Comparison of ENCODE assay signal across 1 cellular context in the genomic region with DNA sequence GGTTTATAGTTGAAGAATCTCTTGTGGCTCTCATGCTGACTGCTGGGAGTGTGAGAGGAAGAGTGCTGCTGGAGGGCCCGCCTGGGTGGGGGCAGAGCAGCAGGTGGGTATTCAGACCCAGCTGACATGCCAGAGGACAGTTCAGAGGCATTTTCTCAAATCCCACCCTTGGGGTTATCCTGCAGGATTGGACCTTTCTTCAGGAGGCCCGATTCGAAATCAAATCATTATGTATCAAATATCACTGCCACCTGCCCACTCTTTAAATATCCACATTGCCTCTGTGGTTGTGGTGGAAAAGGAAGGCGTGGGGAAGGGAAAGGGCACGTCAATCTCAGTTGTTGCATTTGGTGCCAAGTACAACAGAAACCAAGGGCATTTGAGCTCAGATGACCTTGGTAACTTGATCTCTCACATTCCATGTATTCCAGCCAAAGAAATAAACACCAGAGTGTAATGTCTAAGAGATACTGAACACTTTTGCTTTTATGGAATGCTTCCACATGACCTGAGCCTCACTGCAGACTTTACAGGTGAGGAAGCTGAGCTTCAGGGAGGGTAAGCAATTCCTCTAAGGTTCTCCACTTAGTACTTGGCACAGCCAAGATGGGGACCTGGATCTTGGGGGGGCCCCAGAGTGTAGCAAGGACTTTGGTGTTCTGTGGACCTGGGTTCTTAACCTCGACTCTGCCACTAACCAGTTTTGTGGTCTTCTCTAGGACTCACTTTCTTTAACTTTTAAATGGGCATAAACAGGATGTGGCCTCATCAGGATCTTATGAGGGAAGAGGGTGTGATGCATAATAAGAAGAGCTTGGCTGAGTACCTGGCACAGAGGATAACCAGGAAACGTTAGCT.
A peak's percentile ranks its signal among the peaks of the same experiment; 100 is the strongest.
TF ChIP-seq lines count a peak whose summit lies in the region.

No MANE protein-coding gene starts in this region.

TF ChIP-seq in HepG2, 621 proteins besides CTCF, POLR2A, EP300 and RAD21 (continued from another document):
- TF ChIP-seq, protein P1, sequence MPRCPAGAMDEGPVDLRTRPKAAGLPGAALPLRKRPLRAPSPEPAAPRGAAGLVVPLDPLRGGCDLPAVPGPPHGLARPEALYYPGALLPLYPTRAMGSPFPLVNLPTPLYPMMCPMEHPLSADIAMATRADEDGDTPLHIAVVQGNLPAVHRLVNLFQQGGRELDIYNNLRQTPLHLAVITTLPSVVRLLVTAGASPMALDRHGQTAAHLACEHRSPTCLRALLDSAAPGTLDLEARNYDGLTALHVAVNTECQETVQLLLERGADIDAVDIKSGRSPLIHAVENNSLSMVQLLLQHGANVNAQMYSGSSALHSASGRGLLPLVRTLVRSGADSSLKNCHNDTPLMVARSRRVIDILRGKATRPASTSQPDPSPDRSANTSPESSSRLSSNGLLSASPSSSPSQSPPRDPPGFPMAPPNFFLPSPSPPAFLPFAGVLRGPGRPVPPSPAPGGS (CRISPR knock-in tag; IDR thresholded peaks at IDR 0.05) = no peak
- TF ChIP-seq MIER3 (CRISPR knock-in tag; IDR thresholded peaks at IDR 0.05; ENCODE audit: borderline replicate concordance) (0 out of 2 replicates have a peak, but pooled peaks have one; percentile 58), ZNF431 (CRISPR knock-in tag; IDR thresholded peaks at IDR 0.05; ENCODE audit: borderline replicate concordance, low read depth) (no peak), ZNF12 (CRISPR knock-in tag; IDR thresholded peaks at IDR 0.05) (no peak), MIXL1 (CRISPR knock-in tag; IDR thresholded peaks at IDR 0.05) (no peak; the same call in 1 of the 2 replicates), ZNF460 (CRISPR knock-in tag; IDR thresholded peaks at IDR 0.05; ENCODE audit: borderline replicate concordance) (no peak), RARA (CRISPR knock-in tag; IDR thresholded peaks at IDR 0.05) (peak; percentile 71), ZNF256 (CRISPR knock-in tag; conservative IDR thresholded peaks at IDR 0.05) (no peak), HMG20A (CRISPR knock-in tag; IDR thresholded peaks at IDR 0.05; ENCODE audit: borderline replicate concordance) (peak; percentile 97), TAF1 (CRISPR knock-in tag; IDR thresholded peaks at IDR 0.05) (no peak), SALL1 (CRISPR knock-in tag; IDR thresholded peaks at IDR 0.05) (peak; percentile 82), DPF2 (CRISPR knock-in tag; IDR thresholded peaks at IDR 0.05; ENCODE audit: borderline replicate concordance, low read depth) (peak; percentile 45; the same call in 1 of the 2 replicates), PTBP1 (IDR thresholded peaks at IDR 0.05; ENCODE audit: low read depth, low read length, poor library complexity, severe bottlenecking) (no peak), NPAS2 (CRISPR knock-in tag; IDR thresholded peaks at IDR 0.05; ENCODE audit: borderline replicate concordance) (no peak), REL (CRISPR knock-in tag; conservative IDR thresholded peaks at IDR 0.05) (no peak), RXRB (CRISPR knock-in tag; IDR thresholded peaks at IDR 0.05; ENCODE audit: borderline replicate concordance) (peak; percentile 86)
- TF ChIP-seq, protein P2, sequence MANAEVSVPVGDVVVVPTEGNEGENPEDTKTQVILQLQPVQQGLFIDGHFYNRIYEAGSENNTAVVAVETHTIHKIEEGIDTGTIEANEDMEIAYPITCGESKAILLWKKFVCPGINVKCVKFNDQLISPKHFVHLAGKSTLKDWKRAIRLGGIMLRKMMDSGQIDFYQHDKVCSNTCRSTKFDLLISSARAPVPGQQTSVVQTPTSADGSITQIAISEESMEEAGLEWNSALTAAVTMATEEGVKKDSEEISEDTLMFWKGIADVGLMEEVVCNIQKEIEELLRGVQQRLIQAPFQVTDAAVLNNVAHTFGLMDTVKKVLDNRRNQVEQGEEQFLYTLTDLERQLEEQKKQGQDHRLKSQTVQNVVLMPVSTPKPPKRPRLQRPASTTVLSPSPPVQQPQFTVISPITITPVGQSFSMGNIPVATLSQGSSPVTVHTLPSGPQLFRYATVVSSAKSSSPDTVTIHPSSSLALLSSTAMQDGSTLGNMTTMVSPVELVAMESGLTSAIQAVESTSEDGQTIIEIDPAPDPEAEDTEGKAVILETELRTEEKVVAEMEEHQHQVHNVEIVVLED (CRISPR knock-in tag; IDR thresholded peaks at IDR 0.05; ENCODE audit: borderline replicate concordance) = no peak
- TF ChIP-seq, protein P3, sequence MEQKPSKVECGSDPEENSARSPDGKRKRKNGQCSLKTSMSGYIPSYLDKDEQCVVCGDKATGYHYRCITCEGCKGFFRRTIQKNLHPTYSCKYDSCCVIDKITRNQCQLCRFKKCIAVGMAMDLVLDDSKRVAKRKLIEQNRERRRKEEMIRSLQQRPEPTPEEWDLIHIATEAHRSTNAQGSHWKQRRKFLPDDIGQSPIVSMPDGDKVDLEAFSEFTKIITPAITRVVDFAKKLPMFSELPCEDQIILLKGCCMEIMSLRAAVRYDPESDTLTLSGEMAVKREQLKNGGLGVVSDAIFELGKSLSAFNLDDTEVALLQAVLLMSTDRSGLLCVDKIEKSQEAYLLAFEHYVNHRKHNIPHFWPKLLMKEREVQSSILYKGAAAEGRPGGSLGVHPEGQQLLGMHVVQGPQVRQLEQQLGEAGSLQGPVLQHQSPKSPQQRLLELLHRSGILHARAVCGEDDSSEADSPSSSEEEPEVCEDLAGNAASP (CRISPR knock-in tag; IDR thresholded peaks at IDR 0.05; ENCODE audit: borderline replicate concordance) = peak; percentile 66; the same call in 1 of the 2 replicates
- TF ChIP-seq, protein P4, sequence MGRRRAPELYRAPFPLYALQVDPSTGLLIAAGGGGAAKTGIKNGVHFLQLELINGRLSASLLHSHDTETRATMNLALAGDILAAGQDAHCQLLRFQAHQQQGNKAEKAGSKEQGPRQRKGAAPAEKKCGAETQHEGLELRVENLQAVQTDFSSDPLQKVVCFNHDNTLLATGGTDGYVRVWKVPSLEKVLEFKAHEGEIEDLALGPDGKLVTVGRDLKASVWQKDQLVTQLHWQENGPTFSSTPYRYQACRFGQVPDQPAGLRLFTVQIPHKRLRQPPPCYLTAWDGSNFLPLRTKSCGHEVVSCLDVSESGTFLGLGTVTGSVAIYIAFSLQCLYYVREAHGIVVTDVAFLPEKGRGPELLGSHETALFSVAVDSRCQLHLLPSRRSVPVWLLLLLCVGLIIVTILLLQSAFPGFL (CRISPR knock-in tag; IDR thresholded peaks at IDR 0.05) = no peak
- TF ChIP-seq, protein P5, sequence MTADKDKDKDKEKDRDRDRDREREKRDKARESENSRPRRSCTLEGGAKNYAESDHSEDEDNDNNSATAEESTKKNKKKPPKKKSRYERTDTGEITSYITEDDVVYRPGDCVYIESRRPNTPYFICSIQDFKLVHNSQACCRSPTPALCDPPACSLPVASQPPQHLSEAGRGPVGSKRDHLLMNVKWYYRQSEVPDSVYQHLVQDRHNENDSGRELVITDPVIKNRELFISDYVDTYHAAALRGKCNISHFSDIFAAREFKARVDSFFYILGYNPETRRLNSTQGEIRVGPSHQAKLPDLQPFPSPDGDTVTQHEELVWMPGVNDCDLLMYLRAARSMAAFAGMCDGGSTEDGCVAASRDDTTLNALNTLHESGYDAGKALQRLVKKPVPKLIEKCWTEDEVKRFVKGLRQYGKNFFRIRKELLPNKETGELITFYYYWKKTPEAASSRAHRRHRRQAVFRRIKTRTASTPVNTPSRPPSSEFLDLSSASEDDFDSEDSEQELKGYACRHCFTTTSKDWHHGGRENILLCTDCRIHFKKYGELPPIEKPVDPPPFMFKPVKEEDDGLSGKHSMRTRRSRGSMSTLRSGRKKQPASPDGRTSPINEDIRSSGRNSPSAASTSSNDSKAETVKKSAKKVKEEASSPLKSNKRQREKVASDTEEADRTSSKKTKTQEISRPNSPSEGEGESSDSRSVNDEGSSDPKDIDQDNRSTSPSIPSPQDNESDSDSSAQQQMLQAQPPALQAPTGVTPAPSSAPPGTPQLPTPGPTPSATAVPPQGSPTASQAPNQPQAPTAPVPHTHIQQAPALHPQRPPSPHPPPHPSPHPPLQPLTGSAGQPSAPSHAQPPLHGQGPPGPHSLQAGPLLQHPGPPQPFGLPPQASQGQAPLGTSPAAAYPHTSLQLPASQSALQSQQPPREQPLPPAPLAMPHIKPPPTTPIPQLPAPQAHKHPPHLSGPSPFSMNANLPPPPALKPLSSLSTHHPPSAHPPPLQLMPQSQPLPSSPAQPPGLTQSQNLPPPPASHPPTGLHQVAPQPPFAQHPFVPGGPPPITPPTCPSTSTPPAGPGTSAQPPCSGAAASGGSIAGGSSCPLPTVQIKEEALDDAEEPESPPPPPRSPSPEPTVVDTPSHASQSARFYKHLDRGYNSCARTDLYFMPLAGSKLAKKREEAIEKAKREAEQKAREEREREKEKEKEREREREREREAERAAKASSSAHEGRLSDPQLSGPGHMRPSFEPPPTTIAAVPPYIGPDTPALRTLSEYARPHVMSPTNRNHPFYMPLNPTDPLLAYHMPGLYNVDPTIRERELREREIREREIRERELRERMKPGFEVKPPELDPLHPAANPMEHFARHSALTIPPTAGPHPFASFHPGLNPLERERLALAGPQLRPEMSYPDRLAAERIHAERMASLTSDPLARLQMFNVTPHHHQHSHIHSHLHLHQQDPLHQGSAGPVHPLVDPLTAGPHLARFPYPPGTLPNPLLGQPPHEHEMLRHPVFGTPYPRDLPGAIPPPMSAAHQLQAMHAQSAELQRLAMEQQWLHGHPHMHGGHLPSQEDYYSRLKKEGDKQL (CRISPR knock-in tag; IDR thresholded peaks at IDR 0.05; ENCODE audit: low read depth) = 0 out of 2 replicates have a peak, but pooled peaks have one; percentile 27
